In genomic region chr15:101955835-101956234, GRCh38 we compare ENCODE assay signal across 7 cellular contexts.
A peak's percentile ranks its signal among the peaks of the same experiment; 100 is the strongest.
DNase-seq lines count a peak whose midpoint lies in the region; ATAC-seq, FAIRE-seq and TF ChIP-seq lines count a peak whose summit lies in the region.
"Not testable (repeated sequence)": the region's sequence is repeated elsewhere in the genome, so short reads cannot be mapped to it uniquely, and the experiment has no call there.

No MANE protein-coding gene starts in this region.

- H3K36me3 ChIP-seq in K562 (ENCODE audit: control insufficient read depth, insufficient read depth, low read length); ovary: not testable (repeated sequence)

- POLR2A ChIA-PET in K562 (lab: Yijun Ruan, JAX) = not testable (repeated sequence)

- not testable (repeated sequence) for TF ChIP-seq POLR2A in K562 (conservative IDR thresholded peaks at IDR 0.05); ovary (IDR thresholded peaks at IDR 0.05)

- 11% methylated on average over 2 of the region's 8 CpGs for WGBS in K562 (ENCODE audit: insufficient coverage, low coverage, missing lambda C conversion rate)
- 0 to 10% methylated on average over 3 to 4 of the region's 8 CpGs; no CpG with 5 or more reads in 1 of the 3 donors for WGBS in ovary, 3 donors

- not testable (repeated sequence) for TF ChIP-seq CTCF in AG10803 (conservative IDR thresholded peaks at IDR 0.05; ENCODE audit: low read length); K562 (IDR thresholded peaks at IDR 0.05 in 2 of 3, conservative IDR thresholded peaks at IDR 0.05 in 1 of 3; ENCODE audit: insufficient read depth in 2 of 3, low read depth in 1 of 3, low read length in 3 of 3); epithelial cell of esophagus (IDR thresholded peaks at IDR 0.05; ENCODE audit: insufficient read depth, low read depth, low read length, missing control alignments); fibroblast of pulmonary artery (IDR thresholded peaks at IDR 0.05; ENCODE audit: low read length, missing control alignments); ovary (IDR thresholded peaks at IDR 0.05)

- H3K27me3 ChIP-seq in K562 (ENCODE audit: control insufficient read depth in 2 of 2, insufficient read depth in 2 of 2, low read length in 2 of 2); ovary: not testable (repeated sequence)

- H3K27ac ChIP-seq in K562 (ENCODE audit: extremely low read depth, low read depth, low read length) = peak overlapping the region; percentile 80
- H3K27ac ChIP-seq in ovary = not testable (repeated sequence)

- CTCF ChIA-PET in K562 (lab: Yijun Ruan, JAX; ENCODE audit: low intra/inter-chr PET ratio) = not testable (repeated sequence)

- peak overlapping the region in 1 of 2 experiments; percentile 68; a peak in 2 of 4 replicates for H3K9ac ChIP-seq in K562 (ENCODE audit: insufficient read depth in 1 of 2, low read depth in 2 of 2, low read length in 2 of 2)

- H3K4me3 ChIP-seq in AG10803 (ENCODE audit: low read length); K562; epithelial cell of esophagus (ENCODE audit: low read length); fibroblast of pulmonary artery (replicated peaks; ENCODE audit: low read depth, low read length); ovary: not testable (repeated sequence)

- H3K9me1 ChIP-seq in K562 (ENCODE audit: control insufficient read depth, insufficient read depth, low read length) = not testable (repeated sequence)

- TF ChIP-seq EP300 in K562 (IDR thresholded peaks at IDR 0.05; ENCODE audit: low read length); ovary (IDR thresholded peaks at IDR 0.05): not testable (repeated sequence)

- in situ Hi-C loops in K562 (cut with MboI) = not testable (repeated sequence)

- not testable (repeated sequence) for H3K4me1 ChIP-seq in K562 (replicated peaks in 1 of 2; ENCODE audit: control insufficient read depth in 2 of 2, insufficient read depth in 2 of 2, low read length in 2 of 2); ovary (ENCODE audit: insufficient read depth)

- not testable (repeated sequence) for H3K4me2 ChIP-seq in K562 (ENCODE audit: insufficient read depth, low read length)

- not testable (repeated sequence) for ATAC-seq in K562

- not testable (repeated sequence) for H4K20me1 ChIP-seq in K562 (replicated peaks; ENCODE audit: control insufficient read depth, insufficient read depth, low read length)

- intact Hi-C loops in K562 (cut with micrococcal nuclease); ovary (cut with DNase I): not testable (repeated sequence)

- not testable (repeated sequence) for H3K79me2 ChIP-seq in K562 (ENCODE audit: control insufficient read depth, insufficient read depth, low read length)

- FAIRE-seq in K562 (lab: Jason Lieb, UNC) = not testable (repeated sequence)

- DNase-seq in AG10803 (ENCODE audit: low read depth) (peak; percentile 50), LHCN-M2 (ENCODE audit: low read depth) (peak; percentile 14), K562 (ENCODE audit: extremely low read depth in 1 of 4, low spot score in 3 of 4) (peak in 1 of 4 experiments; percentile 30), epithelial cell of esophagus (ENCODE audit: low read depth) (peak; percentile 8), fibroblast of pulmonary artery (ENCODE audit: low read depth) (peak; percentile 32), iris pigment epithelial cell (ENCODE audit: low read depth) (peak; percentile 35), ovary (peak; percentile 17 to 40 (median 27))

- H2AFZ ChIP-seq in K562 (ENCODE audit: low read depth, low read length) = peak overlapping the region; percentile 82; the same call in 1 of the 2 replicates

- not testable (repeated sequence) for TF ChIP-seq RAD21 in K562 (CRISPR knock-in tag; conservative IDR thresholded peaks at IDR 0.05 in 1 of 2, IDR thresholded peaks at IDR 0.05 in 1 of 2)

- H3K9me3 ChIP-seq in K562 (replicated peaks; ENCODE audit: control insufficient read depth, insufficient read depth, low read depth, low read length); ovary: not testable (repeated sequence)

- BruUV-seq in K562 (replicated peaks; lab: Mats Ljungman, UMichigan) = not testable (repeated sequence)
